Comparison of ENCODE assay signal across 24 cellular contexts in genomic region chr5:2207416-2207950, GRCh38.
"Had no signal": no experiment of that assay in that cellular context is flagged by ENCODE, and none has a peak within 500 bp of the region (broad histone marks: within the 10 kb centered on the region; RNA-seq: fewer than 3 reads in every experiment).

No MANE protein-coding gene starts in this region.

- H3K9me3 ChIP-seq: breast epithelium, left ventricle myocardium inferior, mucosa of descending colon, pancreas, prostate gland, sigmoid colon, stomach, thyroid gland had no signal

- H3K27me3 ChIP-seq: breast epithelium, sigmoid colon, thyroid gland had no signal

- H3K36me3 Mint-ChIP-seq: activated CD4-positive, alpha-beta memory T cell treated with anti-CD3 and anti-CD28 coated beads for 36 hours; stimulated activated memory B cell treated with anti-CD40 and anti-IgM and Interleukin-4, amounts not matched to agents 10 μg/mL and 1 μg/mL and 100 μg/mL, for 72 hours had no signal

- H3K4me1 ChIP-seq: breast epithelium, left ventricle myocardium inferior, pancreas, prostate gland, sigmoid colon, stomach, thyroid gland had no signal

- H3K4me3 ChIP-seq: breast epithelium, left ventricle myocardium inferior, mucosa of descending colon, pancreas, prostate gland, sigmoid colon, stomach, thyroid gland had no signal

- H3K4me3 Mint-ChIP-seq: activated CD4-positive, alpha-beta memory T cell treated with anti-CD3 and anti-CD28 coated beads for 36 hours; activated T-cell treated with anti-CD3 and anti-CD28 coated beads, Interleukin-2, amount 50 U/mL, for 72 hours; dendritic cell treated with granulocyte-macrophage colony-stimulating factor and Interleukin-4, amounts not matched to agents 40 ng/mL and 50 ng/mL, for 4 days; nephron; stimulated activated memory B cell treated with anti-CD40 and anti-IgM and Interleukin-4, amounts not matched to agents 10 μg/mL and 1 μg/mL and 100 μg/mL, for 72 hours; T-helper 2 cell treated with Interferon-gamma antibody and Interleukin-4, amounts not matched to agents 5 μg/mL and 100 μg/mL, for 36 hours had no signal

- H3K27me3 Mint-ChIP-seq: stimulated activated memory B cell treated with anti-CD40 and anti-IgM and Interleukin-4, amounts not matched to agents 10 μg/mL and 1 μg/mL and 100 μg/mL, for 72 hours had no signal

- H3K27ac ChIP-seq: breast epithelium, left ventricle myocardium inferior, pancreas, prostate gland, sigmoid colon, stomach, thyroid gland, VCaP had no signal

- ATAC-seq: activated naive CD4-positive, alpha-beta T cell treated with anti-CD3 and anti-CD28 coated beads, Interleukin-2, amount 50 U/mL, for 72 hours; activated T-cell treated with anti-CD3 and anti-CD28 coated beads, Interleukin-2, amount 50 U/mL, for 72 hours; mucosa of descending colon; stimulated activated memory B cell treated with anti-CD40 and anti-IgM and Interleukin-4, amounts not matched to agents 10 μg/mL and 1 μg/mL and 100 μg/mL, for 72 hours had no signal

- H3K4me1 Mint-ChIP-seq: stimulated activated memory B cell treated with anti-CD40 and anti-IgM and Interleukin-4, amounts not matched to agents 10 μg/mL and 1 μg/mL and 100 μg/mL, for 72 hours had no signal

- H3K27ac Mint-ChIP-seq: activated CD4-positive, alpha-beta memory T cell treated with anti-CD3 and anti-CD28 coated beads for 36 hours; activated naive CD4-positive, alpha-beta T cell treated with anti-CD3 and anti-CD28 coated beads, Interleukin-2, amount 50 U/mL, for 72 hours; activated T-cell treated with anti-CD3 and anti-CD28 coated beads, Interleukin-2, amount 50 U/mL, for 72 hours; dendritic cell treated with granulocyte-macrophage colony-stimulating factor and Interleukin-4, amounts not matched to agents 40 ng/mL and 50 ng/mL, for 4 days; stimulated activated memory B cell treated with anti-CD40 and anti-IgM and Interleukin-4, amounts not matched to agents 10 μg/mL and 1 μg/mL and 100 μg/mL, for 72 hours; T-helper 2 cell treated with Interferon-gamma antibody and Interleukin-4, amounts not matched to agents 5 μg/mL and 100 μg/mL, for 36 hours had no signal

- H3K36me3 ChIP-seq: breast epithelium, left ventricle myocardium inferior, pancreas, prostate gland, sigmoid colon, stomach, thyroid gland had no signal

- H3K9me3 Mint-ChIP-seq: activated CD4-positive, alpha-beta memory T cell treated with anti-CD3 and anti-CD28 coated beads for 36 hours; activated naive CD4-positive, alpha-beta T cell treated with anti-CD3 and anti-CD28 coated beads, Interleukin-2, amount 50 U/mL, for 72 hours; activated T-cell treated with anti-CD3 and anti-CD28 coated beads, Interleukin-2, amount 50 U/mL, for 72 hours; dendritic cell treated with granulocyte-macrophage colony-stimulating factor and Interleukin-4, amounts not matched to agents 40 ng/mL and 50 ng/mL, for 4 days; nephron; stimulated activated memory B cell treated with anti-CD40 and anti-IgM and Interleukin-4, amounts not matched to agents 10 μg/mL and 1 μg/mL and 100 μg/mL, for 72 hours; T-helper 2 cell treated with Interferon-gamma antibody and Interleukin-4, amounts not matched to agents 5 μg/mL and 100 μg/mL, for 36 hours had no signal

- DNase-seq: activated CD4-positive, alpha-beta memory T cell treated with anti-CD3 and anti-CD28 coated beads for 36 hours; activated naive CD4-positive, alpha-beta T cell; activated T-cell treated with anti-CD3 and anti-CD28 coated beads for 4 hours; activated T-cell treated with anti-CD3 and anti-CD28 coated beads, Interleukin-2, amount 50 U/mL, for 72 hours; central memory CD4-positive, alpha-beta T cell; effector CD8-positive, alpha-beta T cell; left ventricle myocardium inferior; sigmoid colon; small intestine; stimulated activated CD4-positive, alpha-beta T cell treated with anti-CD3 and anti-CD28 coated beads, Interleukin-4, amount 100 ng/mL, for 4 hours; stimulated activated CD8-positive, alpha-beta memory T cell treated with anti-CD3 and anti-CD28 coated beads, Interleukin-4, amount 100 ng/mL, for 48 hours; stomach; T-helper 1 cell had no signal
